ENCODE assay signal across 14 cellular contexts in the genomic region with DNA sequence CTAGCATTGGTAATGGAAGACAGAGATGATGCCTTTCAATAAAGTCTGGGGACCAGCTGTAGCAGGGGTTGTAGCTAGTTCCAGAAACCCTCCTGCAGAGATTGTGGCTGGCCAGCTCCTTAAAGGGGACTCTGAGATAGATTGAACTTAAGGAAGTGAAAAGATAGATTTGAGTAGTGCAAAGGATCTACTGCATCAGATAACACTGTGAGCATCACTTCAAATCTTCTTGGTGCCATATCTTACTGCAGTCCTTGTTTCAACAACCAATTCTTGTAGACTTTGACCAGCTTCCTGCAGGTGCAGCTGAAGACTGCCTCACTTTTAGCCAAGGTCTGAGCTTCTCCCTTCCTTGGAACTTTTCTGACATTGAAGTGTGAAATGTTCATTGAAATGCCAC.
"Had no signal": no experiment of that assay in that cellular context is flagged by ENCODE, and none has a peak within 500 bp of the region (broad histone marks: within the 10 kb centered on the region; RNA-seq: fewer than 3 reads in every experiment).

No MANE protein-coding gene starts in this region.

- DNase-seq: activated CD4-positive, alpha-beta memory T cell treated with anti-CD3 and anti-CD28 coated beads for 36 hours; activated CD8-positive, alpha-beta memory T cell treated with anti-CD3 and anti-CD28 coated beads, Interleukin-2, amount 50 U/mL, for 4 hours; activated naive CD4-positive, alpha-beta T cell treated with Interleukin-2 at 50 U/mL for 16 hours; mucosa of descending colon; naive thymus-derived CD8-positive, alpha-beta T cell; nucleus accumbens; right cardiac atrium; thyroid gland had no signal

- H3K27me3 ChIP-seq: esophagus muscularis mucosa, thyroid gland, vagina had no signal

- ATAC-seq: mucosa of descending colon; naive thymus-derived CD8-positive, alpha-beta T cell; right cardiac atrium had no signal

- H3K4me3 ChIP-seq: esophagus muscularis mucosa, mucosa of descending colon, smooth muscle cell, thyroid gland, vagina had no signal

- H3K27ac Mint-ChIP-seq: activated CD4-positive, alpha-beta memory T cell treated with anti-CD3 and anti-CD28 coated beads for 36 hours; naive thymus-derived CD8-positive, alpha-beta T cell had no signal

- H3K27ac ChIP-seq: esophagus muscularis mucosa, thyroid gland, vagina, VCaP had no signal

- H3K9me3 ChIP-seq: esophagus muscularis mucosa, mucosa of descending colon, thyroid gland, vagina had no signal

- H3K36me3 Mint-ChIP-seq: activated CD4-positive, alpha-beta memory T cell treated with anti-CD3 and anti-CD28 coated beads for 36 hours; naive thymus-derived CD8-positive, alpha-beta T cell had no signal

- H3K36me3 ChIP-seq: esophagus muscularis mucosa, thyroid gland, vagina had no signal

- H3K4me2 ChIP-seq: smooth muscle cell had no signal

- H3K4me1 ChIP-seq: esophagus muscularis mucosa, thyroid gland, vagina had no signal

- H3K4me1 Mint-ChIP-seq: naive thymus-derived CD8-positive, alpha-beta T cell had no signal

- FAIRE-seq: astrocyte, endometrium had no signal

- H3K9me3 Mint-ChIP-seq: activated CD4-positive, alpha-beta memory T cell treated with anti-CD3 and anti-CD28 coated beads for 36 hours had no signal

- H3K4me3 Mint-ChIP-seq: activated CD4-positive, alpha-beta memory T cell treated with anti-CD3 and anti-CD28 coated beads for 36 hours; naive thymus-derived CD8-positive, alpha-beta T cell had no signal
